In genomic region chr20:62928246-62928939, GRCh38 we compare ENCODE assay signal across 8 cellular contexts. TPM values are rescaled to one million over a fixed set of nuclear protein-coding genes. Genes with fewer than 3 reads are reported as not detected.
DNase-seq lines count a peak whose midpoint lies in the region; ATAC-seq and TF ChIP-seq lines count a peak whose summit lies in the region.

No MANE protein-coding gene starts in this region.

- DNase-seq in GM23338 (ENCODE audit: low spot score): peak; percentile 86
- peak; percentile 80 for DNase-seq in iPS DF 19.7 (ENCODE audit: low read depth, low spot score)
- no peak for DNase-seq in SKM-1 treated with dmso at 0.1 percent for 144 hours (lab: John Stamatoyannopoulos, UW; ENCODE audit: unreplicated experiment)
- DNase-seq in glomerular visceral epithelial cell (ENCODE audit: extremely low spot score): no peak

- TF ChIP-seq CTCF in GM23338 (conservative IDR thresholded peaks at IDR 0.05; ENCODE audit: low read depth in 2 of 2): no peak

- H3K27ac ChIP-seq in GM23338 (ENCODE audit: low read depth) (peak overlapping the region; percentile 94), skin epidermis (peak overlapping the region in 20 of 21 experiments; percentile 24 to 100 (median 84))

- no peak overlapping the region for H2AFZ ChIP-seq in GM23338

- H3K79me2 ChIP-seq in GM23338 (replicated peaks; ENCODE audit: insufficient read depth): peaks cover 84% of the 10 kb centered on the region

- H3K4me1 ChIP-seq in GM23338 (ENCODE audit: insufficient read depth): peaks cover 62% of the 10 kb centered on the region

- H3K4me3 ChIP-seq in GM23338 (peak overlapping the region; percentile 95), skin epidermis (peak overlapping the region; percentile 35 to 62 (median 50))

- H3K27ac Mint-ChIP-seq in GM23338: peak overlapping the region; percentile 92
- peak overlapping the region; percentile 74 for H3K27ac Mint-ChIP-seq in activated T-helper 17 cell treated with anti-CD3 and anti-CD28 coated beads, Interleukin-2, amount 50 U/mL, for 72 hours

- H3K36me3 Mint-ChIP-seq in GM23338 (ENCODE audit: low read depth): peaks cover 15% of the 10 kb centered on the region; the same call in 2 of the 3 replicates
- peaks cover 42% of the 10 kb centered on the region for H3K36me3 Mint-ChIP-seq in activated T-helper 17 cell treated with anti-CD3 and anti-CD28 coated beads, Interleukin-2, amount 50 U/mL, for 72 hours (ENCODE audit: low read depth)

- ATAC-seq in GM23338 (peak; percentile 46), HG03175 (IDR thresholded peaks at IDR 0.05; ENCODE audit: unreplicated experiment) (no peak), HG03439 (IDR thresholded peaks at IDR 0.05; ENCODE audit: unreplicated experiment) (no peak)
- no peak for ATAC-seq in activated T-helper 17 cell treated with anti-CD3 and anti-CD28 coated beads, Interleukin-2, amount 50 U/mL, for 72 hours (replicated peaks)

- H4K20me1 ChIP-seq in GM23338 (replicated peaks; ENCODE audit: insufficient read depth): peaks cover 28% of the 10 kb centered on the region

- H3K27me3 Mint-ChIP-seq in GM23338 (ENCODE audit: insufficient read depth, low read depth, poor library complexity): peaks cover 23% of the 10 kb centered on the region
- H3K27me3 Mint-ChIP-seq in activated T-helper 17 cell treated with anti-CD3 and anti-CD28 coated beads, Interleukin-2, amount 50 U/mL, for 72 hours: no peaks in the 10 kb centered on the region

- H3K4me1 Mint-ChIP-seq in GM23338: peaks cover 40% of the 10 kb centered on the region
- peaks cover 31% of the 10 kb centered on the region for H3K4me1 Mint-ChIP-seq in activated T-helper 17 cell treated with anti-CD3 and anti-CD28 coated beads, Interleukin-2, amount 50 U/mL, for 72 hours

- peaks cover 8% of the 10 kb centered on the region for H3K36me3 ChIP-seq in GM23338 (ENCODE audit: insufficient read depth)

- peaks cover 48% of the 10 kb centered on the region for H3F3A ChIP-seq in GM23338 (replicated peaks; ENCODE audit: low read depth)

- no peaks in the 10 kb centered on the region for H3K27me3 ChIP-seq in GM23338 (ENCODE audit: insufficient read depth)

- no peaks in the 10 kb centered on the region for H3K9me2 ChIP-seq in GM23338 (ENCODE audit: insufficient read depth)

- H3K4me3 Mint-ChIP-seq in GM23338: peak overlapping the region; percentile 76
- peak overlapping the region; percentile 73 for H3K4me3 Mint-ChIP-seq in activated T-helper 17 cell treated with anti-CD3 and anti-CD28 coated beads, Interleukin-2, amount 50 U/mL, for 72 hours

- peak overlapping the region; percentile 90 for H3K4me2 ChIP-seq in GM23338

- no peaks in the 10 kb centered on the region; the same call in 2 of the 3 replicates for H3K9me3 Mint-ChIP-seq in GM23338
- H3K9me3 Mint-ChIP-seq in activated T-helper 17 cell treated with anti-CD3 and anti-CD28 coated beads, Interleukin-2, amount 50 U/mL, for 72 hours: no peaks in the 10 kb centered on the region

TF ChIP-seq in GM23338, 12 proteins besides CTCF, POLR2A, EP300 and RAD21:
- TF ChIP-seq POLR2AphosphoS5 (IDR thresholded peaks at IDR 0.05; ENCODE audit: low read depth) (peak; percentile 78), ZNF331 (CRISPR knock-in tag; IDR thresholded peaks at IDR 0.05; ENCODE audit: low read depth) (no peak), CREB1 (CRISPR knock-in tag; IDR thresholded peaks at IDR 0.05; ENCODE audit: low read depth) (peak; percentile 72), NANOG (IDR thresholded peaks at IDR 0.05; ENCODE audit: borderline replicate concordance) (peak; percentile 100), JUNB (IDR thresholded peaks at IDR 0.05; ENCODE audit: unreplicated experiment) (no peak), STAT1 (IDR thresholded peaks at IDR 0.05; ENCODE audit: unreplicated experiment) (no peak), ZNF114 (CRISPR knock-in tag; IDR thresholded peaks at IDR 0.05) (no peak)
- TF ChIP-seq, protein P1, sequence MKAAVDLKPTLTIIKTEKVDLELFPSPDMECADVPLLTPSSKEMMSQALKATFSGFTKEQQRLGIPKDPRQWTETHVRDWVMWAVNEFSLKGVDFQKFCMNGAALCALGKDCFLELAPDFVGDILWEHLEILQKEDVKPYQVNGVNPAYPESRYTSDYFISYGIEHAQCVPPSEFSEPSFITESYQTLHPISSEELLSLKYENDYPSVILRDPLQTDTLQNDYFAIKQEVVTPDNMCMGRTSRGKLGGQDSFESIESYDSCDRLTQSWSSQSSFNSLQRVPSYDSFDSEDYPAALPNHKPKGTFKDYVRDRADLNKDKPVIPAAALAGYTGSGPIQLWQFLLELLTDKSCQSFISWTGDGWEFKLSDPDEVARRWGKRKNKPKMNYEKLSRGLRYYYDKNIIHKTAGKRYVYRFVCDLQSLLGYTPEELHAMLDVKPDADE (IDR thresholded peaks at IDR 0.05): peak; percentile 86

RNA-seq across cellular contexts. Expression of gene DIDO1, which starts 2.1 kb away (rescaled TPM):
- total RNA-seq in GM23338 (2014; rRNA removed; shearing (Covaris generic)): 147 and 162 TPM in 2 replicates
- polyA plus RNA-seq in GM23338 (2016; fragmentation: Nextera tagmentation; extraction: Ambion mirVana): 61.5 and 72.4 TPM in 2 replicates
- total RNA-seq in activated T-helper 17 cell treated with anti-CD3 and anti-CD28 coated beads, Interleukin-2, amount 50 U/mL, for 72 hours: 10 to 100 TPM; 51.4 to 51.5 TPM

RNA-seq across cellular contexts. Expression of gene GID8, which starts 9.6 kb away (rescaled TPM):
- total RNA-seq in GM23338 (2014; rRNA removed; shearing (Covaris generic)): 102 and 106 TPM in 2 replicates
- 41.7 and 41.8 TPM in 2 replicates for polyA plus RNA-seq in GM23338 (2016; fragmentation: Nextera tagmentation; extraction: Ambion mirVana)
- 10 to 100 TPM; 32.7 to 34.6 TPM for total RNA-seq in activated T-helper 17 cell treated with anti-CD3 and anti-CD28 coated beads, Interleukin-2, amount 50 U/mL, for 72 hours

RNA-seq across cellular contexts. Expression of gene SLC17A9, which starts 24.1 kb away (rescaled TPM):
- total RNA-seq in GM23338 (2014; rRNA removed; shearing (Covaris generic)): 24.2 and 32.0 TPM in 2 replicates
- polyA plus RNA-seq in GM23338 (2016; fragmentation: Nextera tagmentation; extraction: Ambion mirVana): 36.1 and 39.3 TPM in 2 replicates
- total RNA-seq in activated T-helper 17 cell treated with anti-CD3 and anti-CD28 coated beads, Interleukin-2, amount 50 U/mL, for 72 hours: 1 to 10 TPM; 5.2 to 7.0 TPM

Comparison
In these comparisons a context has a peak if more than half of its experiments do, and no peak if none do; other contexts are left out.
1. DNase-seq: peak in GM23338 (single experiment) and iPS DF 19.7 (single experiment); none in SKM-1 treated with dmso at 0.1 percent for 144 hours (single experiment) and glomerular visceral epithelial cell (single experiment).